Comparison of ENCODE assay signal across 11 cellular contexts in genomic region chr2:119231975-119232665, GRCh38. TPM values are rescaled to one million over a fixed set of nuclear protein-coding genes. Genes with fewer than 3 reads are reported as not detected.
DNase-seq lines count a peak whose midpoint lies in the region; ATAC-seq, FAIRE-seq and TF ChIP-seq lines count a peak whose summit lies in the region.
"Had no signal": no experiment of that assay in that cellular context is flagged by ENCODE, and none has a peak within 500 bp of the region (broad histone marks: within the 10 kb centered on the region; RNA-seq: fewer than 3 reads in every experiment).

No MANE protein-coding gene starts in this region.

- peak; percentile 37 for ATAC-seq in GM19025 (IDR thresholded peaks at IDR 0.05; ENCODE audit: low read depth, unreplicated experiment)
- ATAC-seq in HG03432 (IDR thresholded peaks at IDR 0.05; ENCODE audit: unreplicated experiment) = peak; percentile 52
- no peak for ATAC-seq in HG03520 (IDR thresholded peaks at IDR 0.05; ENCODE audit: unreplicated experiment)

- no peak overlapping the region for H3K4me2 ChIP-seq in endothelial cell of umbilical vein (ENCODE audit: insufficient read depth, low read length)
- H3K4me2 ChIP-seq: neural progenitor cell had no signal

- peak overlapping the region; percentile 58 for H3K4me3 ChIP-seq in ACC112 (ENCODE audit: low read depth, low read length)
- no peak overlapping the region for H3K4me3 ChIP-seq in endothelial cell of umbilical vein (replicated peaks in 1 of 3; ENCODE audit: insufficient read depth in 1 of 3, low read depth in 1 of 3, low read length in 3 of 3)
- H3K4me3 ChIP-seq: neural progenitor cell had no signal

- H3K27ac ChIP-seq in ACC112 (ENCODE audit: low read depth, low read length) (peak overlapping the region; percentile 94), endothelial cell of umbilical vein (ENCODE audit: insufficient read depth, low read depth, low read length) (no peak overlapping the region)
- H3K27ac ChIP-seq: neural progenitor cell had no signal

- CTCF ChIA-PET in endothelial cell of umbilical vein (lab: Charles Lee) = interaction anchor here (1.2 to 2.8 kb wide), 4 partner anchors 10 to 59 kb away, joined by 5 to 22 read pairs (median 6); no protein-coding TSS in a partner anchor

- H3K9me3 ChIP-seq in endothelial cell of umbilical vein (replicated peaks; ENCODE audit: control insufficient read depth, insufficient read depth, low read length) = no peaks in the 10 kb centered on the region

- no peaks in the 10 kb centered on the region for H3K9me1 ChIP-seq in endothelial cell of umbilical vein (replicated peaks; ENCODE audit: control insufficient read depth, extremely low read depth, insufficient read depth, low read length)

- dilution Hi-C loops in endothelial cell of umbilical vein (cut with MboI; ENCODE audit: extremely low pct_ligation_motif_present, low sequenced_read_pairs) = no loop called here

- TF ChIP-seq POLR2A in endothelial cell of umbilical vein (IDR thresholded peaks at IDR 0.05; ENCODE audit: low read depth, low read length) = no peak

- no peaks in the 10 kb centered on the region for H4K20me1 ChIP-seq in endothelial cell of umbilical vein (replicated peaks; ENCODE audit: control insufficient read depth, extremely low read depth, insufficient read depth, low read length)

- FAIRE-seq in endothelial cell of umbilical vein (lab: Jason Lieb, UNC) = peak; percentile 48

- H3K4me1 ChIP-seq in ACC112 (ENCODE audit: control insufficient read depth, insufficient read depth, low read length, unreplicated experiment) (peaks cover 53% of the 10 kb centered on the region), endothelial cell of umbilical vein (ENCODE audit: control insufficient read depth, extremely low read depth, insufficient read depth, low read length) (no peaks in the 10 kb centered on the region)

- no peaks in the 10 kb centered on the region for H3K36me3 ChIP-seq in ACC112 (ENCODE audit: insufficient read depth, low read length)
- H3K36me3 ChIP-seq in endothelial cell of umbilical vein (ENCODE audit: control insufficient read depth in 2 of 2, extremely low read depth in 1 of 2, insufficient read depth in 2 of 2, low read length in 2 of 2) = no peaks in the 10 kb centered on the region
- H3K36me3 ChIP-seq: neural progenitor cell had no signal

- POLR2A ChIA-PET in endothelial cell of umbilical vein (lab: Charles Lee) = no interaction called here

- H2AFZ ChIP-seq in ACC112 (ENCODE audit: low read length, unreplicated experiment) (no peak overlapping the region), endothelial cell of umbilical vein (ENCODE audit: low read depth, low read length) (no peak overlapping the region)
- H2AFZ ChIP-seq: neural progenitor cell had no signal

- no peak overlapping the region for H3K9ac ChIP-seq in endothelial cell of umbilical vein (replicated peaks; ENCODE audit: extremely low read depth, insufficient read depth, low read length)
- H3K9ac ChIP-seq: neural progenitor cell had no signal

- DNase-seq in endothelial cell of umbilical vein (ENCODE audit: low read depth, low spot score) (no peak), NCI-H1417 (lab: John Stamatoyannopoulos, UW) (no peak), ecto neural progenitor cell (ENCODE audit: low spot score) (no peak)
- no peak for DNase-seq in stimulated activated CD4-positive, alpha-beta T cell treated with anti-CD3 and anti-CD28 coated beads, Interleukin-2, amount 100 ng/mL, for 24 hours
- DNase-seq: COR-L47, hippocampal formation had no signal

- peaks cover 22% of the 10 kb centered on the region for H3K79me2 ChIP-seq in ACC112 (ENCODE audit: control insufficient read depth, insufficient read depth, low read length, unreplicated experiment)
- H3K79me2 ChIP-seq in endothelial cell of umbilical vein (ENCODE audit: control insufficient read depth, insufficient read depth, low read length) = peaks cover 8% of the 10 kb centered on the region

- no peak for TF ChIP-seq CTCF in endothelial cell of umbilical vein (IDR thresholded peaks at IDR 0.05; ENCODE audit: extremely low read depth in 1 of 2, insufficient read depth in 1 of 2, low read depth in 1 of 2, low read length in 2 of 2)

- no peaks in the 10 kb centered on the region for H3K27me3 ChIP-seq in ACC112 (ENCODE audit: insufficient read depth, low read length)
- no peaks in the 10 kb centered on the region for H3K27me3 ChIP-seq in endothelial cell of umbilical vein (ENCODE audit: control insufficient read depth in 2 of 2, insufficient read depth in 2 of 2, low read length in 2 of 2)
- H3K27me3 ChIP-seq: neural progenitor cell had no signal

- intact Hi-C loops in endothelial cell of umbilical vein (cut with micrococcal nuclease) = loop anchor here (2.0 to 5.0 kb wide), 2 partner anchors 21 to 60 kb away; no protein-coding TSS in a partner anchor

- BruUV-seq in endothelial cell of umbilical vein (replicated peaks; lab: Mats Ljungman, UMichigan) = no TSS peak

TF ChIP-seq in endothelial cell of umbilical vein, 7 proteins besides CTCF, POLR2A, EP300 and RAD21:
- TF ChIP-seq GATA2 (IDR thresholded peaks at IDR 0.05; ENCODE audit: insufficient read depth, insufficient read length, low read depth, low read length) = no peak
- TF ChIP-seq FOS (IDR thresholded peaks at IDR 0.05; ENCODE audit: borderline replicate concordance, insufficient read depth, low read length) = peak; percentile 56

RNA-seq across cellular contexts. Expression of gene STEAP3, which starts 8.5 kb away (rescaled TPM):
- 12.7 and 17.4 TPM in 2 replicates for total RNA-seq in endothelial cell of umbilical vein
- polyA plus RNA-seq in endothelial cell of umbilical vein = 8.6 and 10.6 TPM in 2 replicates
- 6.8 and 7.0 TPM in 2 replicates for polyA plus RNA-seq in endothelial cell of umbilical vein (2011; cell fraction: cytosol; rRNA removed)
- polyA plus RNA-seq in endothelial cell of umbilical vein (2011; cell fraction: nucleus; rRNA removed) = 7.4 and 7.9 TPM in 2 replicates
- 21.2 and 25.6 TPM in 2 replicates for polyA plus RNA-seq in endothelial cell of umbilical vein (2012)
- 7.0 and 8.4 TPM in 2 replicates for polyA minus RNA-seq in endothelial cell of umbilical vein
- 9.5 TPM for polyA minus RNA-seq in endothelial cell of umbilical vein (2011; cell fraction: cytosol; rRNA and poly(A)+ RNA removed)
- polyA minus RNA-seq in endothelial cell of umbilical vein (2011; cell fraction: nucleus; rRNA and poly(A)+ RNA removed) = 4.7 and 5.1 TPM in 2 replicates
